Comparison of ENCODE assay signal across 8 cellular contexts in the genomic region with DNA sequence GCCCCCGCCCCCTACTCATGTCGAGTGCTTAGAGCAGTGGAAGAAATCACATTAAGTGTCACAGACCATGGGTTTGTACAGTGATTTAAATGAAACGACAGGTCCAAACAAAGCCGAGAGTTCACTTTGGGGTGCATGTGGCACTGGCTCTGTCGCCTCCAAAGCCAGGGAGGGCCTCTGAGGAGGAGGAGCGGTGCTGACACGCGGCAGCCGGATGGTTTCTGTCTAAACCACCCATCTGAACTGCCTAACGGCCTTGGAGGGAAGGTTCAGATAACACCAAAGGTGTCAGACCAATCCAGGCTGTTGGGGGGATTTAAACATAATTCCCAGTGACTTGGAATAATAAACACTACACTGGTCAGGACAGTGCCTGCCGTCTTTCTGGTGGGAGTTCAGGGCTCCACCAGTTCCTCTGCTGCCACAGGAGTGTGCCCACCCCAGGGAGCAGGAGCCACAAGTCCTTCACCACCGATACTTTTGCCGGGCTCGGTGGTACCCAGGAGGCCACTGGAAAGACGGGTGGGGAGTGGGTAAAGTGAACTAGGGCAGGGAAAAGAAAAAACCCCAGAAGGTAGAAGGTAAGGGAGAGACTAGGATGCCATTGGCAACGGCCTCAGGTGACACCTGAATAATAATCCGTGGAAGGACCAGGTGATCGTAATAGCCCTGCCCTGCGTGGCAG.
DNase-seq lines count a peak whose midpoint lies in the region; ATAC-seq and TF ChIP-seq lines count a peak whose summit lies in the region.

No MANE protein-coding gene starts in this region.

- H3K36me3 Mint-ChIP-seq in CD14-positive monocyte, result peaks cover 36 to 54% of the 10 kb centered on the region in 2 donors

- peak overlapping the region in 4 of 7 donors; percentile 25 to 84 (median 73) for H3K27ac Mint-ChIP-seq in CD14-positive monocyte

- ATAC-seq in IMR-90 (ENCODE audit: low read depth) (no peak), psoas muscle (no peak), GM21360 (IDR thresholded peaks at IDR 0.05; ENCODE audit: unreplicated experiment) (no peak), GM19035 (IDR thresholded peaks at IDR 0.05; ENCODE audit: unreplicated experiment) (no peak), GM18858 (IDR thresholded peaks at IDR 0.05; ENCODE audit: unreplicated experiment) (no peak)

- peaks cover 40% of the 10 kb centered on the region for H3K9me1 ChIP-seq in IMR-90 (ENCODE audit: insufficient read depth, low read length)

- peaks cover 0 to 3% (median 0%) of the 10 kb centered on the region in 7 donors for H3K9me3 Mint-ChIP-seq in CD14-positive monocyte

- H3K18ac ChIP-seq in IMR-90 (ENCODE audit: low read depth, low read length), result peak overlapping the region; percentile 85

- in situ Hi-C loops in IMR-90 (cut with MboI; ENCODE audit: low sequenced_read_pairs), result loop anchor here (5.0 kb wide), 1 partner anchor 262 kb away; no protein-coding TSS in a partner anchor

- H4K5ac ChIP-seq in IMR-90 (ENCODE audit: low read depth, low read length), result peak overlapping the region; percentile 74

- peak overlapping the region; percentile 73 for H2AK5ac ChIP-seq in IMR-90 (ENCODE audit: low read depth, low read length)

- peak overlapping the region; percentile 43 for H3K4me2 ChIP-seq in IMR-90 (ENCODE audit: low read depth, low read length)

- POLR2A ChIA-PET in IMR-90 (lab: Charles Lee; ENCODE audit: unreplicated experiment), result no interaction called here

- peaks cover 21% of the 10 kb centered on the region for H3K4me1 ChIP-seq in IMR-90 (ENCODE audit: control insufficient read depth, insufficient read depth, low read length)
- peaks cover 55 to 66% of the 10 kb centered on the region in 2 donors for H3K4me1 ChIP-seq in duodenal mucosa (ENCODE audit: control insufficient read depth in 1 of 2, insufficient read depth in 2 of 2, low read length in 2 of 2)
- peaks cover 42% of the 10 kb centered on the region for H3K4me1 ChIP-seq in psoas muscle

- TF ChIP-seq CTCF in CD14-positive monocyte (IDR thresholded peaks at IDR 0.05) (no peak), IMR-90 (conservative IDR thresholded peaks at IDR 0.05; ENCODE audit: low read depth, low read length) (no peak), psoas muscle (IDR thresholded peaks at IDR 0.05) (no peak)

- peak overlapping the region; percentile 21 for H3K23ac ChIP-seq in IMR-90 (ENCODE audit: low read depth, low read length)

- no TSS peak for BruUV-seq in IMR-90 (replicated peaks; lab: Mats Ljungman, UMichigan)

- H3K4me1 Mint-ChIP-seq in CD14-positive monocyte, result peaks cover 39% of the 10 kb centered on the region

- H3K4ac ChIP-seq in IMR-90 (ENCODE audit: low read depth, low read length), result peak overlapping the region; percentile 39

- no peak overlapping the region; the same call in 1 of the 2 replicates for H3K56ac ChIP-seq in IMR-90 (ENCODE audit: extremely low read depth, insufficient read depth, low read length)

- H3K14ac ChIP-seq in IMR-90 (replicated peaks; ENCODE audit: low read depth, low read length), result peak overlapping the region; percentile 46

- H3K27me3 Mint-ChIP-seq in CD14-positive monocyte (ENCODE audit: low read depth in 3 of 3), result no peaks in the 10 kb centered on the region

- no peak overlapping the region; the same call in 2 of the 3 replicates for H2BK15ac ChIP-seq in IMR-90 (ENCODE audit: low read depth, low read length)

- no peak for TF ChIP-seq RAD21 in IMR-90 (IDR thresholded peaks at IDR 0.05; ENCODE audit: low read length)

- dilution Hi-C loops in IMR-90 (cut with HindIII; ENCODE audit: low sequenced_read_pairs, unreplicated experiment), result no loop called here

- H2AFZ ChIP-seq in IMR-90 (replicated peaks; ENCODE audit: low read length, poor library complexity), result peak overlapping the region; percentile 17

- H3K79me1 ChIP-seq in IMR-90 (ENCODE audit: low read depth in 1 of 2, low read length in 2 of 2), result peaks cover 52 to 100% of the 10 kb centered on the region in 2 experiments

- H3K9ac ChIP-seq in IMR-90 (ENCODE audit: low read depth, low read length), result peak overlapping the region; percentile 65
- H3K9ac ChIP-seq in duodenal mucosa (ENCODE audit: low read depth in 1 of 2, low read length in 2 of 2), result peak overlapping the region; percentile 51 to 53

- peaks cover 96% of the 10 kb centered on the region for H4K20me1 ChIP-seq in IMR-90 (ENCODE audit: insufficient read depth, low read length)

- no peaks in the 10 kb centered on the region for H3K27me3 ChIP-seq in IMR-90 (ENCODE audit: control insufficient read depth, insufficient read depth, low read length)
- no peaks in the 10 kb centered on the region for H3K27me3 ChIP-seq in duodenal mucosa (ENCODE audit: control insufficient read depth in 1 of 2, insufficient read depth in 2 of 2, low read length in 2 of 2)
- H3K27me3 ChIP-seq in psoas muscle (ENCODE audit: insufficient read depth in 3 of 3, low read length in 2 of 3), result no peaks in the 10 kb centered on the region

- peak overlapping the region in 1 of 2 donors; percentile 49 for H3K4me3 Mint-ChIP-seq in CD14-positive monocyte

- peak overlapping the region; percentile 51 for H2BK5ac ChIP-seq in IMR-90 (ENCODE audit: low read depth, low read length, poor library complexity, severe bottlenecking)

- peak overlapping the region; percentile 44 for H2BK120ac ChIP-seq in IMR-90 (ENCODE audit: low read depth, low read length)

- DNase-seq in CD14-positive monocyte (ENCODE audit: low spot score) (no peak), IMR-90 (no peak), psoas muscle (no peak), SKM-1 (lab: John Stamatoyannopoulos, UW; ENCODE audit: unreplicated experiment) (no peak)

- peak overlapping the region; percentile 74; the same call in 1 of the 2 replicates for H4K91ac ChIP-seq in IMR-90 (ENCODE audit: insufficient read depth, low read depth, low read length)

- H3K9me3 ChIP-seq in IMR-90 (ENCODE audit: control insufficient read depth, insufficient read depth, low read length) (no peaks in the 10 kb centered on the region), duodenal mucosa (ENCODE audit: control insufficient read depth in 1 of 2, low read length in 2 of 2) (no peaks in the 10 kb centered on the region), psoas muscle (no peaks in the 10 kb centered on the region)

- peak overlapping the region; percentile 94 for H3K27ac ChIP-seq in IMR-90 (ENCODE audit: insufficient read depth, low read length)
- peak overlapping the region; percentile 34 for H3K27ac ChIP-seq in duodenal mucosa (ENCODE audit: low read depth, low read length)
- H3K27ac ChIP-seq in psoas muscle, result peak overlapping the region; percentile 52

- peak overlapping the region; percentile 57; the same call in 1 of the 2 replicates for H2BK20ac ChIP-seq in IMR-90 (ENCODE audit: low read depth, low read length)

- CTCF ChIA-PET in IMR-90 (lab: Yijun Ruan, JAX), result interaction anchor here (0.6 to 1.5 kb wide), 10 partner anchors 11 to 261 kb away, joined by 3 to 7 read pairs (median 3); no protein-coding TSS in a partner anchor

- H2AK9ac ChIP-seq in IMR-90 (replicated peaks; ENCODE audit: low read depth, low read length, poor library complexity), result peak overlapping the region; percentile 35

- H3K4me3 ChIP-seq in IMR-90 (ENCODE audit: insufficient read depth, low read depth, low read length) (no peak overlapping the region), duodenal mucosa (ENCODE audit: low read depth in 1 of 2, low read length in 2 of 2) (peak overlapping the region in 1 of 2 donors; percentile 24), psoas muscle (no peak overlapping the region)

- WGBS in IMR-90 (ENCODE audit: extremely low coverage in 2 of 2, insufficient read length in 1 of 2), 2 experiments, result 50% methylated on average over 5 of the region's 19 CpGs; no CpG with 5 or more reads in 1 of the 2 experiments
- 81 to 86% (median 82%) methylated on average over 19 of the region's 19 CpGs for WGBS in psoas muscle, 3 donors

- intact Hi-C loops in CD14-positive monocyte (cut with micrococcal nuclease), result loop anchor here (2.0 to 5.0 kb wide), 3 partner anchors 87 to 262 kb away; no protein-coding TSS in a partner anchor
- intact Hi-C loops in IMR-90 (cut with micrococcal nuclease), result loop anchor here (2.0 kb wide), 3 partner anchors 42 to 94 kb away; a partner anchor contains a TSS
- intact Hi-C loops in psoas muscle (cut with DNase I), result loop anchor here in 1 of 2 donors (5.0 kb wide), 1 partner anchor 87 kb away; no protein-coding TSS in a partner anchor

- H4K8ac ChIP-seq in IMR-90 (ENCODE audit: low read depth in 2 of 2, low read length in 2 of 2), result peak overlapping the region; percentile 48 to 50; a peak in 2 of 4 replicates

- peaks cover 4% of the 10 kb centered on the region for H3K36me3 ChIP-seq in IMR-90 (ENCODE audit: control insufficient read depth, insufficient read depth, low read length)
- H3K36me3 ChIP-seq in duodenal mucosa (ENCODE audit: control insufficient read depth in 1 of 2, insufficient read depth in 2 of 2, low read length in 2 of 2), result peaks cover under 1 to 4% of the 10 kb centered on the region in 2 donors
- H3K36me3 ChIP-seq in psoas muscle (ENCODE audit: insufficient read depth in 1 of 2, low read depth in 1 of 2), result peaks cover 0 to under 1% of the 10 kb centered on the region in 2 donors

- TF ChIP-seq POLR2A in IMR-90 (IDR thresholded peaks at IDR 0.05; ENCODE audit: low read depth, low read length), result no peak

TF ChIP-seq in IMR-90, 13 proteins besides CTCF, POLR2A, EP300 and RAD21 (continues in another document):
- no peak for TF ChIP-seq MXI1 (IDR thresholded peaks at IDR 0.05; ENCODE audit: borderline replicate concordance, low read depth, low read length)
- TF ChIP-seq MAFK (IDR thresholded peaks at IDR 0.05; ENCODE audit: low read depth, low read length), result no peak
- no peak for TF ChIP-seq CHD1 (IDR thresholded peaks at IDR 0.05; ENCODE audit: low read depth, low read length)
- no peak for TF ChIP-seq BHLHE40 (IDR thresholded peaks at IDR 0.05; ENCODE audit: low read depth, low read length)
- TF ChIP-seq, protein P1, sequence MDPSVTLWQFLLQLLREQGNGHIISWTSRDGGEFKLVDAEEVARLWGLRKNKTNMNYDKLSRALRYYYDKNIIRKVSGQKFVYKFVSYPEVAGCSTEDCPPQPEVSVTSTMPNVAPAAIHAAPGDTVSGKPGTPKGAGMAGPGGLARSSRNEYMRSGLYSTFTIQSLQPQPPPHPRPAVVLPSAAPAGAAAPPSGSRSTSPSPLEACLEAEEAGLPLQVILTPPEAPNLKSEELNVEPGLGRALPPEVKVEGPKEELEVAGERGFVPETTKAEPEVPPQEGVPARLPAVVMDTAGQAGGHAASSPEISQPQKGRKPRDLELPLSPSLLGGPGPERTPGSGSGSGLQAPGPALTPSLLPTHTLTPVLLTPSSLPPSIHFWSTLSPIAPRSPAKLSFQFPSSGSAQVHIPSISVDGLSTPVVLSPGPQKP (IDR thresholded peaks at IDR 0.05; ENCODE audit: borderline replicate concordance, low read depth, low read length), result no peak
- TF ChIP-seq NFE2L2 (IDR thresholded peaks at IDR 0.05; ENCODE audit: low read depth, low read length), result no peak
- TF ChIP-seq RFX5 (IDR thresholded peaks at IDR 0.05; ENCODE audit: low read depth, low read length), result no peak

Comparison
In these comparisons a context has a peak if more than half of its experiments do, and no peak if none do; other contexts are left out.
1. H3K27ac ChIP-seq: peak in every context shown above with its lines; median percentile 94 in IMR-90; 52 in psoas muscle; 34 in duodenal mucosa.